26 cellular contexts compared by ENCODE assay signal in the genomic region with DNA sequence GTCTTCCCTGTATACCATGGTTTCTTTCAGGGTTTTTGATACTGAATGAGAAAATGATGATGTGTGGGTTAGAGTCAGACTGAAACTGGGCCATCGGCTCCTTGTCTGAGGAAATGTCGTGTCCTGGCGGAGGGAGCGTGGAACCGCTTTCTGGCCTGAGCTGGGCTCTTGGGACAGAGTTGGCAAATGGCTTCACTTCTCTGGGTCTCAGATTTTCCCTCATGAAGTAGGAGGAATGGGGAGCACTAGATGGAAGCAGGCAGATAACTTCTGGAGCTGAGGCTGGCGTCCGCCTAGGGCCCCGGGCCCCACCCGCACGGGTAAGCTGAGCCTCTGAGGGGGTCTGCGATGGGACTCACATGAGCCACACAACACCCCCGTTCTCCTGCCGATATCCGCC.
DNase-seq lines count a peak whose midpoint lies in the region; ATAC-seq and TF ChIP-seq lines count a peak whose summit lies in the region.
"Had no signal": no experiment of that assay in that cellular context is flagged by ENCODE, and none has a peak within 500 bp of the region (broad histone marks: within the 10 kb centered on the region; RNA-seq: fewer than 3 reads in every experiment).

No MANE protein-coding gene starts in this region.

- no peaks in the 10 kb centered on the region for H3K9me3 Mint-ChIP-seq in Caco-2 (ENCODE audit: unreplicated experiment)
- H3K9me3 Mint-ChIP-seq in stimulated activated memory B cell treated with anti-CD40 and anti-IgM and Interleukin-4, amounts not matched to agents 10 μg/mL and 1 μg/mL and 100 μg/mL, for 72 hours: no peaks in the 10 kb centered on the region
- H3K9me3 Mint-ChIP-seq: activated B cell treated with CpG ODN at 0.5 μM for 24 hours; activated CD4-positive, alpha-beta memory T cell treated with anti-CD3 and anti-CD28 coated beads for 36 hours had no signal

- intact Hi-C loops in Caco-2 (cut with micrococcal nuclease; ENCODE audit: unreplicated experiment): loop anchor here (10.0 kb wide), 1 partner anchor 169 kb away; a partner anchor contains a TSS
- intact Hi-C loops in esophagus squamous epithelium (cut with DNase I): no loop called here
- intact Hi-C loops in spleen (cut with DNase I; ENCODE audit: low total_unique reads): no loop called here
- intact Hi-C loops in body of pancreas (cut with DNase I): no loop called here

- POLR2A ChIA-PET in Caco-2 (lab: Charles Lee): no interaction called here

- 77 to 94% methylated on average over 6 to 7 of the region's 14 CpGs for WGBS in esophagus squamous epithelium, 2 donors
- WGBS in mesodermal cell (ENCODE audit: insufficient coverage in 2 of 2), 2 experiments: 96 to 100% methylated on average over 4 to 13 of the region's 14 CpGs
- 88 to 96% (median 91%) methylated on average over 11 to 14 of the region's 14 CpGs for WGBS in spleen, 5 donors
- 87 to 91% methylated on average over 14 of the region's 14 CpGs for WGBS in body of pancreas, 2 donors

- H3K36me3 ChIP-seq in Caco-2 (ENCODE audit: control insufficient read depth, insufficient read depth, low read length) (no peaks in the 10 kb centered on the region), esophagus squamous epithelium (no peaks in the 10 kb centered on the region), mesodermal cell (ENCODE audit: control insufficient read depth, insufficient read depth, low read length) (no peaks in the 10 kb centered on the region), spleen (no peaks in the 10 kb centered on the region), body of pancreas (replicated peaks in 1 of 2; ENCODE audit: insufficient read depth in 1 of 2, low read depth in 2 of 2) (no peaks in the 10 kb centered on the region)
- H3K36me3 ChIP-seq: right lobe of liver had no signal

- H3K27ac ChIP-seq in esophagus squamous epithelium (peak overlapping the region; percentile 35 to 83 (median 70)), mesodermal cell (ENCODE audit: low read depth, low read length, severe bottlenecking) (peak overlapping the region; percentile 89), spleen (no peak overlapping the region), body of pancreas (no peak overlapping the region)
- H3K27ac ChIP-seq: foreskin keratinocyte, right lobe of liver, testis had no signal

- no peak overlapping the region for H3K4me3 Mint-ChIP-seq in Caco-2 (ENCODE audit: unreplicated experiment)
- H3K4me3 Mint-ChIP-seq in stimulated activated memory B cell treated with anti-CD40 and anti-IgM and Interleukin-4, amounts not matched to agents 10 μg/mL and 1 μg/mL and 100 μg/mL, for 72 hours: no peak overlapping the region
- H3K4me3 Mint-ChIP-seq: activated B cell treated with CpG ODN at 0.5 μM for 24 hours; activated CD4-positive, alpha-beta memory T cell treated with anti-CD3 and anti-CD28 coated beads for 36 hours; B cell; naive B cell had no signal

- H3K4me3 ChIP-seq in Caco-2 (ENCODE audit: low read depth, low read length): no peak overlapping the region
- no peak overlapping the region for H3K4me3 ChIP-seq in esophagus squamous epithelium
- no peak overlapping the region for H3K4me3 ChIP-seq in mesodermal cell (ENCODE audit: extremely low read depth, insufficient read depth, low read length, poor library complexity, severe bottlenecking)
- H3K4me3 ChIP-seq in spleen: no peak overlapping the region
- no peak overlapping the region for H3K4me3 ChIP-seq in body of pancreas
- H3K4me3 ChIP-seq: GM12878, right lobe of liver, testis had no signal

- no peak for TF ChIP-seq CTCF in Caco-2 (IDR thresholded peaks at IDR 0.05; ENCODE audit: insufficient read depth in 1 of 2, low read depth in 1 of 2, low read length in 1 of 2, severe bottlenecking in 1 of 2, unreplicated experiment in 1 of 2)
- no peak for TF ChIP-seq CTCF in esophagus squamous epithelium (IDR thresholded peaks at IDR 0.05)
- no peak for TF ChIP-seq CTCF in spleen (IDR thresholded peaks at IDR 0.05 in 8 of 11, conservative IDR thresholded peaks at IDR 0.05 in 3 of 11)
- TF ChIP-seq CTCF in body of pancreas (IDR thresholded peaks at IDR 0.05): no peak

- CTCF ChIA-PET in Caco-2 (lab: Charles Lee): no interaction called here

- H3K4me1 ChIP-seq in Caco-2 (peaks cover 26% of the 10 kb centered on the region), esophagus squamous epithelium (peaks cover 0 to 14% (median 4%) of the 10 kb centered on the region in 3 donors), mesodermal cell (ENCODE audit: control insufficient read depth, insufficient read depth, low read length, poor library complexity, severe bottlenecking) (peaks cover 7% of the 10 kb centered on the region), spleen (no peaks in the 10 kb centered on the region), body of pancreas (peaks cover 7% of the 10 kb centered on the region)
- H3K4me1 ChIP-seq: foreskin keratinocyte, right lobe of liver had no signal

- peak overlapping the region; percentile 38 for H3K27ac Mint-ChIP-seq in Caco-2 (ENCODE audit: unreplicated experiment)
- no peak overlapping the region for H3K27ac Mint-ChIP-seq in stimulated activated memory B cell treated with anti-CD40 and anti-IgM and Interleukin-4, amounts not matched to agents 10 μg/mL and 1 μg/mL and 100 μg/mL, for 72 hours
- H3K27ac Mint-ChIP-seq: activated B cell treated with CpG ODN at 0.5 μM for 24 hours; activated CD4-positive, alpha-beta memory T cell treated with anti-CD3 and anti-CD28 coated beads for 36 hours; B cell; naive B cell had no signal

- DNase-seq in Caco-2 (no peak), esophagus squamous epithelium (lab: John Stamatoyannopoulos, UW) (no peak), spleen (no peak), amygdala (lab: John Stamatoyannopoulos, UW) (no peak), body of pancreas (no peak)
- DNase-seq: activated B cell treated with CpG ODN at 0.5 μM for 24 hours; activated CD4-positive, alpha-beta memory T cell treated with anti-CD3 and anti-CD28 coated beads for 36 hours; activated effector memory CD4-positive, alpha-beta T cell treated with Interleukin-2 at 50 U/mL for 16 hours; central memory CD4-positive, alpha-beta T cell; DND-41; foreskin keratinocyte; Kasumi-1; mammary epithelial cell; naive B cell; NCI-H1048; NCI-H2029; NCI-H2227 treated with DMSO at 0.1 percent for 48 hours; NCI-H748 treated with DMSO at 0.1 percent for 48 hours; right lobe of liver; T-helper 9 cell; testis had no signal

- TF ChIP-seq POLR2A in esophagus squamous epithelium (IDR thresholded peaks at IDR 0.05): no peak
- TF ChIP-seq POLR2A in spleen (IDR thresholded peaks at IDR 0.05): no peak
- no peak for TF ChIP-seq POLR2A in body of pancreas (IDR thresholded peaks at IDR 0.05)

- no peaks in the 10 kb centered on the region for H3K9me3 ChIP-seq in Caco-2
- H3K9me3 ChIP-seq in esophagus squamous epithelium: no peaks in the 10 kb centered on the region
- no peaks in the 10 kb centered on the region for H3K9me3 ChIP-seq in mesodermal cell (ENCODE audit: control insufficient read depth, low read length)
- no peaks in the 10 kb centered on the region for H3K9me3 ChIP-seq in spleen
- H3K9me3 ChIP-seq in body of pancreas: no peaks in the 10 kb centered on the region
- H3K9me3 ChIP-seq: right lobe of liver, testis had no signal

- no peaks in the 10 kb centered on the region for H3K27me3 Mint-ChIP-seq in Caco-2 (ENCODE audit: insufficient read depth, unreplicated experiment)
- peaks cover 28% of the 10 kb centered on the region for H3K27me3 Mint-ChIP-seq in stimulated activated memory B cell treated with anti-CD40 and anti-IgM and Interleukin-4, amounts not matched to agents 10 μg/mL and 1 μg/mL and 100 μg/mL, for 72 hours

- BruUV-seq in Caco-2 (replicated peaks; lab: Mats Ljungman, UMichigan): no TSS peak

- H3K27me3 ChIP-seq in Caco-2 (replicated peaks; ENCODE audit: control insufficient read depth, insufficient read depth, low read length): no peaks in the 10 kb centered on the region
- peaks cover 0 to 5% (median 0%) of the 10 kb centered on the region in 4 donors for H3K27me3 ChIP-seq in esophagus squamous epithelium
- peaks cover 0 to 16% (median 0%) of the 10 kb centered on the region in 7 donors for H3K27me3 ChIP-seq in spleen (replicated peaks in 1 of 7)
- H3K27me3 ChIP-seq in body of pancreas: no peaks in the 10 kb centered on the region
- H3K27me3 ChIP-seq: right lobe of liver, testis had no signal

- peaks cover 11% of the 10 kb centered on the region for H3K36me3 Mint-ChIP-seq in Caco-2 (ENCODE audit: insufficient read depth, unreplicated experiment)
- H3K36me3 Mint-ChIP-seq in stimulated activated memory B cell treated with anti-CD40 and anti-IgM and Interleukin-4, amounts not matched to agents 10 μg/mL and 1 μg/mL and 100 μg/mL, for 72 hours: no peaks in the 10 kb centered on the region
- H3K36me3 Mint-ChIP-seq: activated CD4-positive, alpha-beta memory T cell treated with anti-CD3 and anti-CD28 coated beads for 36 hours; naive B cell had no signal

- H3K4me1 Mint-ChIP-seq in Caco-2 (ENCODE audit: low read depth, unreplicated experiment): peaks cover 31% of the 10 kb centered on the region
- no peaks in the 10 kb centered on the region for H3K4me1 Mint-ChIP-seq in stimulated activated memory B cell treated with anti-CD40 and anti-IgM and Interleukin-4, amounts not matched to agents 10 μg/mL and 1 μg/mL and 100 μg/mL, for 72 hours
- H3K4me1 Mint-ChIP-seq: activated B cell treated with CpG ODN at 0.5 μM for 24 hours, B cell, naive B cell had no signal

- ATAC-seq in stimulated activated memory B cell treated with anti-CD40 and anti-IgM and Interleukin-4, amounts not matched to agents 10 μg/mL and 1 μg/mL and 100 μg/mL, for 72 hours: peak; percentile 12
- no peak for ATAC-seq in body of pancreas
- ATAC-seq in HG03139 (IDR thresholded peaks at IDR 0.05; ENCODE audit: unreplicated experiment): no peak
- ATAC-seq: foreskin keratinocyte, GM12878, right lobe of liver had no signal

Comparison
In these comparisons a context has a peak if more than half of its experiments do, and no peak if none do; other contexts are left out.
1. H3K27ac ChIP-seq: peak in esophagus squamous epithelium (4 of 4) and mesodermal cell (single experiment); none in spleen (0 of 8) and body of pancreas (0 of 4).